11 cellular contexts compared by ENCODE assay signal in genomic region chr3:11764931-11765363, GRCh38.
DNase-seq lines count a peak whose midpoint lies in the region; ATAC-seq and TF ChIP-seq lines count a peak whose summit lies in the region.
"Had no signal": no experiment of that assay in that cellular context is flagged by ENCODE, and none has a peak within 500 bp of the region (broad histone marks: within the 10 kb centered on the region; RNA-seq: fewer than 3 reads in every experiment).

No MANE protein-coding gene starts in this region.

- no peaks in the 10 kb centered on the region for H3K9me3 Mint-ChIP-seq in activated CD8-positive, alpha-beta memory T cell treated with anti-CD3 and anti-CD28 coated beads, Interleukin-2, amount 10 ng/mL, durations not matched to agents 7 days and 5 days (ENCODE audit: low read depth)

- DNase-seq in activated CD8-positive, alpha-beta memory T cell treated with anti-CD3 and anti-CD28 coated beads, Interleukin-2, amount 10 ng/mL, durations not matched to agents 7 days and 5 days: peak; percentile 88
- DNase-seq in activated CD8-positive, alpha-beta memory T cell treated with anti-CD3 and anti-CD28 coated beads, Interleukin-2, amount 50 U/mL, for 4 hours: no peak
- DNase-seq in RWPE1 (ENCODE audit: low spot score) (peak; percentile 56), epithelial cell of esophagus (ENCODE audit: low read depth) (peak; percentile 91)
- DNase-seq in stimulated activated CD8-positive, alpha-beta memory T cell treated with anti-CD3 and anti-CD28 coated beads, Interleukin-4, amount 100 ng/mL, for 24 hours (ENCODE audit: low read depth): peak; percentile 7
- DNase-seq: uterus had no signal

- peak overlapping the region; percentile 60 for H3K27ac ChIP-seq in RWPE1
- H3K27ac ChIP-seq: BLaER1, uterus had no signal

- peak overlapping the region; percentile 59 for H3K4me3 Mint-ChIP-seq in activated CD8-positive, alpha-beta memory T cell treated with anti-CD3 and anti-CD28 coated beads, Interleukin-2, amount 10 ng/mL, durations not matched to agents 7 days and 5 days

- H3K4me1 Mint-ChIP-seq in activated CD8-positive, alpha-beta memory T cell treated with anti-CD3 and anti-CD28 coated beads, Interleukin-2, amount 10 ng/mL, durations not matched to agents 7 days and 5 days: peaks cover 32% of the 10 kb centered on the region

- peak; percentile 83 for ATAC-seq in activated CD8-positive, alpha-beta memory T cell treated with anti-CD3 and anti-CD28 coated beads, Interleukin-2, amount 10 ng/mL, durations not matched to agents 7 days and 5 days
- ATAC-seq in HG02798 (IDR thresholded peaks at IDR 0.05; ENCODE audit: poor library complexity, unreplicated experiment) (no peak), HG03095 (IDR thresholded peaks at IDR 0.05; ENCODE audit: unreplicated experiment) (no peak), HG02938 (IDR thresholded peaks at IDR 0.05; ENCODE audit: unreplicated experiment) (no peak)
- ATAC-seq: esophagus mucosa had no signal

- POLR2A ChIA-PET in RWPE1 (lab: Yijun Ruan, JAX; ENCODE audit: low non-redundant PET): no interaction called here

- TF ChIP-seq CTCF in RWPE1 (conservative IDR thresholded peaks at IDR 0.05; ENCODE audit: low read depth): no peak
- TF ChIP-seq CTCF in epithelial cell of esophagus (IDR thresholded peaks at IDR 0.05; ENCODE audit: insufficient read depth, low read depth, low read length, missing control alignments): no peak

- CTCF ChIA-PET in activated CD8-positive, alpha-beta memory T cell treated with anti-CD3 and anti-CD28 coated beads, Interleukin-2, amount 10 ng/mL, durations not matched to agents 7 days and 5 days (lab: Charles Lee): interaction anchor here (0.6 to 1.9 kb wide), 8 partner anchors 9 to 78 kb away, joined by 3 to 8 read pairs (median 3); no protein-coding TSS in a partner anchor
- CTCF ChIA-PET in RWPE1 (lab: Yijun Ruan, JAX): interaction anchor here (0.6 kb wide), 1 partner anchor 293 kb away, joined by 4 read pairs; no protein-coding TSS in a partner anchor

- H3K36me3 Mint-ChIP-seq in activated CD8-positive, alpha-beta memory T cell treated with anti-CD3 and anti-CD28 coated beads, Interleukin-2, amount 10 ng/mL, durations not matched to agents 7 days and 5 days: peaks cover 2% of the 10 kb centered on the region

- peak overlapping the region; percentile 94 for H3K27ac Mint-ChIP-seq in activated CD8-positive, alpha-beta memory T cell treated with anti-CD3 and anti-CD28 coated beads, Interleukin-2, amount 10 ng/mL, durations not matched to agents 7 days and 5 days

- no peaks in the 10 kb centered on the region for H3K27me3 Mint-ChIP-seq in activated CD8-positive, alpha-beta memory T cell treated with anti-CD3 and anti-CD28 coated beads, Interleukin-2, amount 10 ng/mL, durations not matched to agents 7 days and 5 days

- H3K4me3 ChIP-seq in epithelial cell of esophagus (ENCODE audit: low read length): no peak overlapping the region
- H3K4me3 ChIP-seq: BLaER1, uterus had no signal
